9 cellular contexts compared by ENCODE assay signal in genomic region chr1:26277261-26277661, GRCh38. TPM values are rescaled to one million over a fixed set of nuclear protein-coding genes. Genes with fewer than 3 reads are reported as not detected.
A peak's percentile ranks its signal among the peaks of the same experiment; 100 is the strongest.
DNase-seq lines count a peak whose midpoint lies in the region; ATAC-seq and TF ChIP-seq lines count a peak whose summit lies in the region.
"Had no signal": no experiment of that assay in that cellular context is flagged by ENCODE, and none has a peak within 500 bp of the region (broad histone marks: within the 10 kb centered on the region; RNA-seq: fewer than 3 reads in every experiment).

No MANE protein-coding gene starts in this region.

- no peaks in the 10 kb centered on the region for H3K36me3 ChIP-seq in smooth muscle cell (ENCODE audit: low read depth)

- H3K4me1 ChIP-seq in smooth muscle cell (ENCODE audit: low read depth), result peaks cover 49% of the 10 kb centered on the region

- H3K4me3 Mint-ChIP-seq in Calu3 (ENCODE audit: low read depth, unreplicated experiment), result peak overlapping the region; percentile 9
- H3K4me3 Mint-ChIP-seq in activated CD4-positive, alpha-beta memory T cell treated with anti-CD3 and anti-CD28 coated beads for 36 hours, result no peak overlapping the region
- peak overlapping the region in 4 of 5 donors; percentile 46 to 87 (median 77) for H3K4me3 Mint-ChIP-seq in immature natural killer cell

- H3K36me3 Mint-ChIP-seq in Calu3 (ENCODE audit: insufficient read depth, unreplicated experiment), result peaks cover 69% of the 10 kb centered on the region
- H3K36me3 Mint-ChIP-seq in activated CD4-positive, alpha-beta memory T cell treated with anti-CD3 and anti-CD28 coated beads for 36 hours, result peaks cover 54% of the 10 kb centered on the region
- H3K36me3 Mint-ChIP-seq in immature natural killer cell, result peaks cover 0 to 18% (median 13%) of the 10 kb centered on the region in 3 donors

- TF ChIP-seq CTCF in Calu3 (IDR thresholded peaks at IDR 0.05; ENCODE audit: unreplicated experiment) (no peak), smooth muscle cell (IDR thresholded peaks at IDR 0.05; ENCODE audit: borderline replicate concordance, insufficient read depth, poor library complexity, severe bottlenecking) (no peak)

- H3K4me1 Mint-ChIP-seq in Calu3 (ENCODE audit: low read depth, unreplicated experiment) (peaks cover 60% of the 10 kb centered on the region), immature natural killer cell (peaks cover 62 to 68% of the 10 kb centered on the region in 2 donors)
- peaks cover 64% of the 10 kb centered on the region for H3K4me1 Mint-ChIP-seq in activated CD4-positive, alpha-beta memory T cell treated with anti-CD3 and anti-CD28 coated beads for 36 hours (ENCODE audit: low read depth)

- H3K9me3 ChIP-seq in smooth muscle cell (replicated peaks; ENCODE audit: low read depth), result no peaks in the 10 kb centered on the region

- no peaks in the 10 kb centered on the region for H3K27me3 ChIP-seq in smooth muscle cell (ENCODE audit: low read depth)

- no peaks in the 10 kb centered on the region for H3K9me3 Mint-ChIP-seq in Calu3 (ENCODE audit: low read depth, unreplicated experiment)
- no peaks in the 10 kb centered on the region for H3K9me3 Mint-ChIP-seq in activated CD4-positive, alpha-beta memory T cell treated with anti-CD3 and anti-CD28 coated beads for 36 hours
- no peaks in the 10 kb centered on the region for H3K9me3 Mint-ChIP-seq in immature natural killer cell

- ATAC-seq in GM21447 (IDR thresholded peaks at IDR 0.05; ENCODE audit: unreplicated experiment), result no peak

- H3K9ac ChIP-seq in smooth muscle cell (ENCODE audit: low read depth), result peak overlapping the region; percentile 25

- H2AFZ ChIP-seq in smooth muscle cell (ENCODE audit: low read depth), result no peak overlapping the region

- intact Hi-C loops in Calu3 (cut with micrococcal nuclease; ENCODE audit: unreplicated experiment), result loop anchor here (5.0 to 10.0 kb wide), 2 partner anchors 85 to 118 kb away; no protein-coding TSS in a partner anchor
- intact Hi-C loops in activated CD4-positive, alpha-beta memory T cell treated with anti-CD3 and anti-CD28 coated beads for 36 hours (cut with micrococcal nuclease), result loop anchor here (2.0 to 5.0 kb wide), 3 partner anchors 86 to 165 kb away; partner anchors contain the start of gene PDIK1L

- H3F3A ChIP-seq in smooth muscle cell (ENCODE audit: low read depth), result peaks cover 43% of the 10 kb centered on the region

- peak overlapping the region; percentile 94 for H3K4me2 ChIP-seq in smooth muscle cell

- no peaks in the 10 kb centered on the region for H3K79me2 ChIP-seq in smooth muscle cell (ENCODE audit: low read depth)

- no peak overlapping the region for H3K4me3 ChIP-seq in smooth muscle cell

- DNase-seq in Calu3, result no peak
- no peak for DNase-seq in activated CD4-positive, alpha-beta memory T cell treated with anti-CD3 and anti-CD28 coated beads for 36 hours
- no peak for DNase-seq in immature natural killer cell
- DNase-seq in smooth muscle cell (lab: John Stamatoyannopoulos, UW; ENCODE audit: unreplicated experiment), result no peak
- DNase-seq in activated CD4-positive, CD25-positive, alpha-beta regulatory T cell (lab: John Stamatoyannopoulos, UW), result no peak
- no peak for DNase-seq in SIG-M5 (lab: John Stamatoyannopoulos, UW)
- DNase-seq in SKM-1 treated with dmso at 0.1 percent for 144 hours (lab: John Stamatoyannopoulos, UW; ENCODE audit: unreplicated experiment), result no peak
- DNase-seq: OCI-M1 had no signal

- 60% methylated on average over 3 of the region's 3 CpGs for WGBS in smooth muscle cell (ENCODE audit: low lambda C conversion rate)

- H3K27ac Mint-ChIP-seq in Calu3 (ENCODE audit: unreplicated experiment) (no peak overlapping the region), immature natural killer cell (peak overlapping the region; percentile 85 to 99 (median 95))
- peak overlapping the region; percentile 94 for H3K27ac Mint-ChIP-seq in activated CD4-positive, alpha-beta memory T cell treated with anti-CD3 and anti-CD28 coated beads for 36 hours

- H4K20me1 ChIP-seq in smooth muscle cell (ENCODE audit: low read depth), result peaks cover 18% of the 10 kb centered on the region

- no TSS peak for BruUV-seq in Calu3 (replicated peaks; lab: Mats Ljungman, UMichigan)

- POLR2A ChIA-PET in activated CD4-positive, alpha-beta memory T cell treated with anti-CD3 and anti-CD28 coated beads for 36 hours (lab: Charles Lee), result interaction anchor here (1.5 to 5.1 kb wide), 3 partner anchors 12 to 43 kb away, joined by 3 to 40 read pairs (median 32); partner anchors contain the start of gene CD52

- peak overlapping the region; percentile 96 for H3K27ac ChIP-seq in smooth muscle cell (ENCODE audit: low read depth)

- CTCF ChIA-PET in Calu3 (lab: Charles Lee), result interaction anchor here (1.0 to 1.3 kb wide), 2 partner anchors 34 to 108 kb away, joined by 3 to 6 read pairs; partner anchors contain the start of gene ZNF593
- CTCF ChIA-PET in activated CD4-positive, alpha-beta memory T cell treated with anti-CD3 and anti-CD28 coated beads for 36 hours (lab: Charles Lee), result interaction anchor here (1.0 to 22.4 kb wide), 9 partner anchors 8 to 155 kb away, joined by 3 to 886 read pairs (median 31); partner anchors contain the start of genes CD52, CEP85, DHDDS and UBXN11

- H3K27me3 Mint-ChIP-seq in Calu3 (ENCODE audit: unreplicated experiment), result no peaks in the 10 kb centered on the region
- no peaks in the 10 kb centered on the region for H3K27me3 Mint-ChIP-seq in activated CD4-positive, alpha-beta memory T cell treated with anti-CD3 and anti-CD28 coated beads for 36 hours
- peaks cover 2 to 6% (median 4%) of the 10 kb centered on the region in 3 donors for H3K27me3 Mint-ChIP-seq in immature natural killer cell (ENCODE audit: low read depth in 3 of 3)

RNA-seq across cellular contexts. Expression of gene SH3BGRL3, which starts 2.6 kb away (rescaled TPM):
- total RNA-seq in Calu3 (2022), result 74.6 and 107 TPM in 2 replicates
- 100 to 1,000 TPM; 305 to 320 TPM for total RNA-seq in activated CD4-positive, alpha-beta memory T cell treated with anti-CD3 and anti-CD28 coated beads for 36 hours
- 1,000 to 10,000 TPM; 1,203 to 2,040 (median 1,333) TPM for polyA plus RNA-seq in immature natural killer cell
- total RNA-seq in smooth muscle cell, result 162 and 241 TPM in 2 replicates
- polyA plus RNA-seq in smooth muscle cell, result 1,359 and 1,367 TPM in 2 replicates

RNA-seq across cellular contexts. Expression of gene UBXN11, which starts 29.2 kb away (rescaled TPM):
- 24.0 and 32.0 TPM in 2 replicates for total RNA-seq in Calu3 (2022)
- 10 to 100 TPM; 24.5 to 26.1 TPM for total RNA-seq in activated CD4-positive, alpha-beta memory T cell treated with anti-CD3 and anti-CD28 coated beads for 36 hours
- 1 to 10 TPM; 5.7 to 8.8 (median 8.3) TPM for polyA plus RNA-seq in immature natural killer cell
- 3.3 and 4.8 TPM in 2 replicates for total RNA-seq in smooth muscle cell
- 17.7 and 20.3 TPM in 2 replicates for polyA plus RNA-seq in smooth muscle cell

RNA-seq across cellular contexts. Expression of gene CD52, which starts 40.5 kb away (rescaled TPM):
- not detected in 2 replicates for total RNA-seq in Calu3 (2022)
- total RNA-seq in activated CD4-positive, alpha-beta memory T cell treated with anti-CD3 and anti-CD28 coated beads for 36 hours, result 100 to 1,000 TPM; 261 to 291 TPM
- polyA plus RNA-seq in immature natural killer cell, result 1,000 to 10,000 TPM; 3,509 to 3,975 (median 3,639) TPM
- 1.1 TPM in 1 of 2 replicates, not detected in the other for total RNA-seq in smooth muscle cell
- 0.39 and 1.3 TPM in 2 replicates for polyA plus RNA-seq in smooth muscle cell

RNA-seq across cellular contexts. Expression of gene CEP85, which starts 43.3 kb away (rescaled TPM):
- total RNA-seq in Calu3 (2022) (19.9 and 24.6 TPM in 2 replicates), smooth muscle cell (6.0 and 7.9 TPM in 2 replicates)
- total RNA-seq in activated CD4-positive, alpha-beta memory T cell treated with anti-CD3 and anti-CD28 coated beads for 36 hours, result 10 to 100 TPM; 30.3 to 32.6 TPM
- polyA plus RNA-seq in immature natural killer cell (1 to 10 TPM; 4.0 to 6.9 (median 5.4) TPM), smooth muscle cell (3.9 and 8.0 TPM in 2 replicates)

Comparison
In these comparisons a context has a peak if more than half of its experiments do, and no peak if none do; other contexts are left out.
1. RNA of gene CD52, which starts 40.5 kb away (total RNA-seq): 261 to 291 TPM in activated CD4-positive, alpha-beta memory T cell treated with anti-CD3 and anti-CD28 coated beads for 36 hours; 1.1 TPM in smooth muscle cell and not detected in Calu3; every median in the first group is over 100 times any median in the second.